12 cellular contexts compared by ENCODE assay signal in genomic region chr11:118175600-118176399, GRCh38. TPM values are rescaled to one million over a fixed set of nuclear protein-coding genes. Genes with fewer than 3 reads are reported as not detected.
DNase-seq lines count a peak whose midpoint lies in the region; ATAC-seq and TF ChIP-seq lines count a peak whose summit lies in the region.
"Had no signal": no experiment of that assay in that cellular context is flagged by ENCODE, and none has a peak within 500 bp of the region (broad histone marks: within the 10 kb centered on the region; RNA-seq: fewer than 3 reads in every experiment).

No MANE protein-coding gene starts in this region.

- no peaks in the 10 kb centered on the region for H3K36me3 Mint-ChIP-seq in activated T-helper 2 cell treated with anti-CD3 and anti-CD28 coated beads, Interferon-gamma antibody, Interleukin-2, Interleukin-4, amounts not matched to agents 10 μg/mL and 5 μg/mL and 100 μg/mL, durations not matched to agents 14 hours and 24 hours and 36 hours (ENCODE audit: low read depth)
- H3K36me3 Mint-ChIP-seq: activated CD4-positive, alpha-beta memory T cell treated with anti-CD3 and anti-CD28 coated beads for 36 hours had no signal

- H3F3A ChIP-seq in smooth muscle cell (ENCODE audit: low read depth): peaks cover 8% of the 10 kb centered on the region

- H3K4me3 ChIP-seq in HUES64 (ENCODE audit: low read length) (peak overlapping the region; percentile 78), coronary artery (peak overlapping the region; percentile 52), left lung (peak overlapping the region; percentile 11 to 21), smooth muscle cell (peak overlapping the region; percentile 47)

- no peaks in the 10 kb centered on the region for H3K9me3 Mint-ChIP-seq in activated T-helper 2 cell treated with anti-CD3 and anti-CD28 coated beads, Interferon-gamma antibody, Interleukin-2, Interleukin-4, amounts not matched to agents 10 μg/mL and 5 μg/mL and 100 μg/mL, durations not matched to agents 14 hours and 24 hours and 36 hours
- H3K9me3 Mint-ChIP-seq: activated CD4-positive, alpha-beta memory T cell treated with anti-CD3 and anti-CD28 coated beads for 36 hours had no signal

- TF ChIP-seq CTCF in coronary artery (IDR thresholded peaks at IDR 0.05): no peak
- TF ChIP-seq CTCF in left lung (IDR thresholded peaks at IDR 0.05): no peak
- TF ChIP-seq CTCF in smooth muscle cell (IDR thresholded peaks at IDR 0.05; ENCODE audit: borderline replicate concordance, insufficient read depth, poor library complexity, severe bottlenecking): no peak

- DNase-seq in coronary artery (ENCODE audit: low spot score) (no peak), left lung (no peak), smooth muscle cell (lab: John Stamatoyannopoulos, UW; ENCODE audit: unreplicated experiment) (no peak), iPS-NIHi11 (ENCODE audit: low spot score) (no peak), T-helper 9 cell (no peak), ureter (ENCODE audit: low spot score) (no peak)
- DNase-seq in activated T-helper 2 cell treated with anti-CD3 and anti-CD28 coated beads, Interferon-gamma antibody, Interleukin-2, Interleukin-4, amounts not matched to agents 10 μg/mL and 5 μg/mL and 100 μg/mL, durations not matched to agents 14 hours and 24 hours and 36 hours (ENCODE audit: low spot score): no peak
- DNase-seq: activated CD4-positive, alpha-beta memory T cell treated with anti-CD3 and anti-CD28 coated beads for 36 hours; foreskin melanocyte; NCI-H1048 had no signal

- no peaks in the 10 kb centered on the region for H3K79me2 ChIP-seq in smooth muscle cell (ENCODE audit: low read depth)

- intact Hi-C loops in left lung (cut with DNase I): no loop called here
- intact Hi-C loops in activated T-helper 2 cell treated with anti-CD3 and anti-CD28 coated beads, Interferon-gamma antibody, Interleukin-2, Interleukin-4, amounts not matched to agents 10 μg/mL and 5 μg/mL and 100 μg/mL, durations not matched to agents 14 hours and 24 hours and 36 hours (cut with micrococcal nuclease): no loop called here

- H3K9ac ChIP-seq in HUES64 (ENCODE audit: low read depth, low read length) (no peak overlapping the region), smooth muscle cell (ENCODE audit: low read depth) (no peak overlapping the region)

- peak overlapping the region; percentile 85 for H3K4me2 ChIP-seq in smooth muscle cell

- no peak overlapping the region for H3K27ac ChIP-seq in HUES64 (ENCODE audit: low read depth, low read length)
- no peak overlapping the region for H3K27ac ChIP-seq in coronary artery
- H3K27ac ChIP-seq in left lung: peak overlapping the region in 1 of 2 donors; percentile 18
- H3K27ac ChIP-seq in smooth muscle cell (ENCODE audit: low read depth): no peak overlapping the region

- peaks cover 2% of the 10 kb centered on the region for H3K4me1 Mint-ChIP-seq in activated T-helper 2 cell treated with anti-CD3 and anti-CD28 coated beads, Interferon-gamma antibody, Interleukin-2, Interleukin-4, amounts not matched to agents 10 μg/mL and 5 μg/mL and 100 μg/mL, durations not matched to agents 14 hours and 24 hours and 36 hours (ENCODE audit: low read depth)

- peak; percentile 38 for ATAC-seq in left lung

- H4K20me1 ChIP-seq in smooth muscle cell (ENCODE audit: low read depth): no peaks in the 10 kb centered on the region

- peaks cover 55% of the 10 kb centered on the region for H3K27me3 ChIP-seq in HUES64 (ENCODE audit: insufficient read depth, low read length)
- H3K27me3 ChIP-seq in left lung: peaks cover 0 to 27% of the 10 kb centered on the region in 2 donors
- peaks cover 7% of the 10 kb centered on the region for H3K27me3 ChIP-seq in smooth muscle cell (ENCODE audit: low read depth)

- no peaks in the 10 kb centered on the region for H3K9me3 ChIP-seq in HUES64 (ENCODE audit: insufficient read depth, low read depth, low read length)
- no peaks in the 10 kb centered on the region for H3K9me3 ChIP-seq in left lung
- no peaks in the 10 kb centered on the region for H3K9me3 ChIP-seq in smooth muscle cell (replicated peaks; ENCODE audit: low read depth)

- H3K4me1 ChIP-seq in HUES64 (ENCODE audit: insufficient read depth, low read length) (peaks cover 26% of the 10 kb centered on the region), left lung (peaks cover 8 to 18% of the 10 kb centered on the region in 2 donors), smooth muscle cell (ENCODE audit: low read depth) (peaks cover 10% of the 10 kb centered on the region)

- H3K36me3 ChIP-seq in HUES64 (ENCODE audit: insufficient read depth, low read length) (no peaks in the 10 kb centered on the region), left lung (no peaks in the 10 kb centered on the region), smooth muscle cell (ENCODE audit: low read depth) (no peaks in the 10 kb centered on the region)

- H2AFZ ChIP-seq in smooth muscle cell (ENCODE audit: low read depth): peak overlapping the region; percentile 80

- no peak overlapping the region for H3K4me3 Mint-ChIP-seq in activated T-helper 2 cell treated with anti-CD3 and anti-CD28 coated beads, Interferon-gamma antibody, Interleukin-2, Interleukin-4, amounts not matched to agents 10 μg/mL and 5 μg/mL and 100 μg/mL, durations not matched to agents 14 hours and 24 hours and 36 hours (ENCODE audit: low read depth)
- H3K4me3 Mint-ChIP-seq: activated CD4-positive, alpha-beta memory T cell treated with anti-CD3 and anti-CD28 coated beads for 36 hours had no signal

- WGBS in HUES64: 25% methylated on average over 14 of the region's 14 CpGs
- WGBS in smooth muscle cell (ENCODE audit: low lambda C conversion rate): 23% methylated on average over 14 of the region's 14 CpGs

- H3K27ac Mint-ChIP-seq in activated T-helper 2 cell treated with anti-CD3 and anti-CD28 coated beads, Interferon-gamma antibody, Interleukin-2, Interleukin-4, amounts not matched to agents 10 μg/mL and 5 μg/mL and 100 μg/mL, durations not matched to agents 14 hours and 24 hours and 36 hours: no peak overlapping the region
- H3K27ac Mint-ChIP-seq: activated CD4-positive, alpha-beta memory T cell treated with anti-CD3 and anti-CD28 coated beads for 36 hours had no signal

- H3K27me3 Mint-ChIP-seq in activated T-helper 2 cell treated with anti-CD3 and anti-CD28 coated beads, Interferon-gamma antibody, Interleukin-2, Interleukin-4, amounts not matched to agents 10 μg/mL and 5 μg/mL and 100 μg/mL, durations not matched to agents 14 hours and 24 hours and 36 hours (ENCODE audit: low read depth): peaks cover 14% of the 10 kb centered on the region

RNA-seq across cellular contexts. Expression of gene SCN2B, which starts 0.6 kb away (rescaled TPM):
- 0.15 TPM for polyA plus RNA-seq in HUES64 (2013, experiment 1 of 2)
- 0.13 TPM for polyA plus RNA-seq in HUES64 (2013, experiment 2 of 2)
- total RNA-seq in left lung (1 to 10 TPM; 1.0 to 4.1 TPM), smooth muscle cell (0.13 and 0.40 TPM in 2 replicates), ureter (0.18 TPM)
- polyA plus RNA-seq in smooth muscle cell: 0.22 and 0.31 TPM in 2 replicates
- 0.02 TPM in 1 of 2 replicates, not detected in the other for total RNA-seq in activated T-helper 2 cell treated with anti-CD3 and anti-CD28 coated beads, Interferon-gamma antibody, Interleukin-2, Interleukin-4, amounts not matched to agents 10 μg/mL and 5 μg/mL and 100 μg/mL, durations not matched to agents 14 hours and 24 hours and 36 hours
- total RNA-seq: activated CD4-positive, alpha-beta memory T cell treated with anti-CD3 and anti-CD28 coated beads for 36 hours; RPMI7951 had no signal

RNA-seq across cellular contexts. Expression of gene SCN4B, which starts 23.2 kb away (rescaled TPM):
- 1.8 TPM for polyA plus RNA-seq in HUES64 (2013, experiment 1 of 2)
- 2.0 TPM for polyA plus RNA-seq in HUES64 (2013, experiment 2 of 2)
- total RNA-seq in left lung: 1 to 10 TPM; 2.2 to 4.7 TPM
- total RNA-seq in smooth muscle cell: not detected in 2 replicates
- not detected in 2 replicates for polyA plus RNA-seq in smooth muscle cell
- total RNA-seq in activated T-helper 2 cell treated with anti-CD3 and anti-CD28 coated beads, Interferon-gamma antibody, Interleukin-2, Interleukin-4, amounts not matched to agents 10 μg/mL and 5 μg/mL and 100 μg/mL, durations not matched to agents 14 hours and 24 hours and 36 hours: 0.30 and 0.32 TPM in 2 replicates
- 1.4 TPM for total RNA-seq in ureter
- total RNA-seq: RPMI7951 had no signal

RNA-seq across cellular contexts. Expression of gene JAML, which starts 49.0 kb away (rescaled TPM):
- 0.55 TPM for polyA plus RNA-seq in HUES64 (2013, experiment 1 of 2)
- polyA plus RNA-seq in HUES64 (2013, experiment 2 of 2): 0.82 TPM
- total RNA-seq in left lung (10 to 100 TPM; 20.4 to 47.2 TPM), smooth muscle cell (not detected in 2 replicates), ureter (13.9 TPM)
- polyA plus RNA-seq in smooth muscle cell: not detected in 2 replicates
- total RNA-seq in activated T-helper 2 cell treated with anti-CD3 and anti-CD28 coated beads, Interferon-gamma antibody, Interleukin-2, Interleukin-4, amounts not matched to agents 10 μg/mL and 5 μg/mL and 100 μg/mL, durations not matched to agents 14 hours and 24 hours and 36 hours: 377 and 389 TPM in 2 replicates
- total RNA-seq: RPMI7951 had no signal

Comparison
In these comparisons a context has a peak if more than half of its experiments do, and no peak if none do; other contexts are left out.
1. H3K4me3 ChIP-seq: peak in every context shown above with its lines; median percentile 78 in HUES64; 52 in coronary artery; 47 in smooth muscle cell; 16 in left lung.
2. RNA of gene JAML, which starts 49.0 kb away (total RNA-seq): 377 to 389 TPM in activated T-helper 2 cell treated with anti-CD3 and anti-CD28 coated beads, Interferon-gamma antibody, Interleukin-2, Interleukin-4, amounts not matched to agents 10 μg/mL and 5 μg/mL and 100 μg/mL, durations not matched to agents 14 hours and 24 hours and 36 hours, 20.4 to 47.2 TPM in left lung and 13.9 TPM in ureter (single experiment); not detected in smooth muscle cell; every median in the first group is over 10 times any median in the second.